Comparison of ENCODE assay signal across 8 cellular contexts in the genomic region with DNA sequence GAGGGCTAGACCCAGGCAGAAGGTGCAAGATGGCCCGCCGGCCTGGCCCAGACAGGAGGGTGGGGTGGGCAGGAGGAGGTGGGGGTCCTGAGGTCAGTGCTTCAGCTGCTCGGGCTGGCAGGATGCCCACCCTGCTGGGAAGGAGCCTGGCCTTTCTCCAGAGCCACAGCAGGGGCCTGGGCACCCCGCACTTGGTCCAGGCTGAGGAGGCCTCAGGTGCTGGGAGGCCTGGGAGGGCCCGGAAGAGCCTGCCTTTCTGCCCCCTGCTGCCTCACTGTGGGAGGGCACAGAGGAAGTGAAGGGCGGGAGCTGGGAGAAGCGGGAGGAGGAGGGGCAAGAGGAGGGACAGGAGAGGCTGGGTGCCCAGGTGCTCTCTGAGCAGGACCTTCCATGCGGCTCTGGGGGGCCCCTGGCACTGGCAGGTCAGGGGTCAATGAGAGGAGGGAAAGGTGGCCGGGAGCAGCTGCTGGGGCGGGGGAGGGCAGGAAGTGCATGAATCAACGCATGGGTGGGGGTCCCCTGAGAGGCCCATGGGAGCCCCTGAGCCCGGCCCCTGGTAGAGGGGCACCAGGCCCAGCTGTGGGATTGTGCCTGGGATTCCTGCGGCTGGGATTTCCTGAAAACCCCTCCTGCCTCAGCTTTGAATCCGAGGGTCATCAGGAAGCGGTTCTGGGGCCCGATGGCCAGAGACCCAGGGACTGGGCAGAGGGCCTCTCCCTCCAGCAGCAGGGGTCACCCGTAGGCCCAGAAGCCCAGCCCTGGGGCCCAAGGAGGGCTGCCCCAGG. TPM values are rescaled to one million over a fixed set of nuclear protein-coding genes. Genes with fewer than 3 reads are reported as not detected.
A peak's percentile ranks its signal among the peaks of the same experiment; 100 is the strongest.
DNase-seq lines count a peak whose midpoint lies in the region; ATAC-seq and TF ChIP-seq lines count a peak whose summit lies in the region.

No MANE protein-coding gene starts in this region.

- peak; percentile 47 for DNase-seq in GM03348 (ENCODE audit: low spot score)
- peak; percentile 4 for DNase-seq in NCI-H82 treated with DMSO at 0.1 percent for 48 hours (lab: John Stamatoyannopoulos, UW; ENCODE audit: unreplicated experiment)
- peak; percentile 60 for DNase-seq in activated CD8-positive, alpha-beta memory T cell treated with anti-CD3 and anti-CD28 coated beads, Interleukin-2, amount 50 U/mL, for 4 hours
- DNase-seq in fibroblast of mammary gland (ENCODE audit: low read depth) = peak; percentile 14
- DNase-seq in lower leg skin (ENCODE audit: low spot score in 2 of 2) = no peak

- ATAC-seq in HG02798 (IDR thresholded peaks at IDR 0.05; ENCODE audit: poor library complexity, unreplicated experiment) (peak; percentile 37), HG02885 (IDR thresholded peaks at IDR 0.05; ENCODE audit: poor library complexity, unreplicated experiment) (no peak)

- WGBS in lower leg skin, 2 donors = 36 to 50% methylated on average over 13 to 17 of the region's 17 CpGs

- H3K9ac ChIP-seq in skeletal muscle satellite cell (ENCODE audit: low read depth, low read length) = peak overlapping the region; percentile 26

- H3K9me3 ChIP-seq in skeletal muscle satellite cell (replicated peaks; ENCODE audit: low read length) = peaks cover 2% of the 10 kb centered on the region

- TF ChIP-seq CTCF in fibroblast of mammary gland (conservative IDR thresholded peaks at IDR 0.05; ENCODE audit: control insufficient read depth, insufficient read depth, low read depth, low read length) (peak; percentile 26), lower leg skin (IDR thresholded peaks at IDR 0.05) (no peak)

- H3K27me3 ChIP-seq in skeletal muscle satellite cell (ENCODE audit: control insufficient read depth, insufficient read depth, low read length) = no peaks in the 10 kb centered on the region

- H3K4me1 ChIP-seq in skeletal muscle satellite cell (ENCODE audit: control insufficient read depth, insufficient read depth, low read length) = peaks cover 26% of the 10 kb centered on the region

- H3K4me3 ChIP-seq in fibroblast of mammary gland (ENCODE audit: control insufficient read depth, low read depth, low read length) = no peak overlapping the region
- no peak overlapping the region for H3K4me3 ChIP-seq in skeletal muscle satellite cell (ENCODE audit: low read length)
- no peak overlapping the region for H3K4me3 ChIP-seq in lower leg skin (ENCODE audit: low read depth, poor library complexity, severe bottlenecking)

- TF ChIP-seq POLR2A in lower leg skin (IDR thresholded peaks at IDR 0.05) = no peak

- intact Hi-C loops in lower leg skin (cut with DNase I; ENCODE audit: low total_unique reads) = no loop called here

- H3K4me2 ChIP-seq in skeletal muscle satellite cell (ENCODE audit: low read length) = no peak overlapping the region

- H3K36me3 ChIP-seq in skeletal muscle satellite cell (ENCODE audit: insufficient read depth, low read length) = no peaks in the 10 kb centered on the region

RNA-seq across cellular contexts. Expression of gene PWWP2B, which starts 49.9 kb away (rescaled TPM):
- total RNA-seq in skeletal muscle satellite cell (2012; rRNA removed) = 8.5 and 10.1 TPM in 2 replicates
- 10 to 100 TPM; 28.3 to 33.1 (median 28.9) TPM for total RNA-seq in lower leg skin

Comparison
In these comparisons a context has a peak if more than half of its experiments do, and no peak if none do; other contexts are left out.
1. DNase-seq: peak in GM03348 (single experiment), NCI-H82 treated with DMSO at 0.1 percent for 48 hours (single experiment), activated CD8-positive, alpha-beta memory T cell treated with anti-CD3 and anti-CD28 coated beads, Interleukin-2, amount 50 U/mL, for 4 hours (single experiment) and fibroblast of mammary gland (single experiment); none in lower leg skin (0 of 2).